ENCODE assay signal across 1 cellular context in genomic region chr1:39596163-39596562, GRCh38.
TF ChIP-seq lines count a peak whose summit lies in the region.

No MANE protein-coding gene starts in this region.

TF ChIP-seq in IMR-90, 13 proteins besides CTCF, POLR2A, EP300 and RAD21:
- TF ChIP-seq SMC3 (IDR thresholded peaks at IDR 0.05; ENCODE audit: low read depth, low read length) (no peak), CHD1 (IDR thresholded peaks at IDR 0.05; ENCODE audit: low read depth, low read length) (no peak), RCOR1 (IDR thresholded peaks at IDR 0.05; ENCODE audit: insufficient replicate concordance, low read length) (no peak), CEBPB (IDR thresholded peaks at IDR 0.05; ENCODE audit: low read depth, low read length) (no peak), NFE2L2 (IDR thresholded peaks at IDR 0.05; ENCODE audit: low read depth, low read length) (no peak), FOS (IDR thresholded peaks at IDR 0.05; ENCODE audit: low read depth, low read length) (no peak), MXI1 (IDR thresholded peaks at IDR 0.05; ENCODE audit: borderline replicate concordance, low read depth, low read length) (no peak), BHLHE40 (IDR thresholded peaks at IDR 0.05; ENCODE audit: low read depth, low read length) (peak; percentile 45; the same call in 1 of the 2 replicates)
